Comparison of ENCODE assay signal across 14 cellular contexts in genomic region chr3:179100652-179101051, GRCh38. TPM values are rescaled to one million over a fixed set of nuclear protein-coding genes. Genes with fewer than 3 reads are reported as not detected.
DNase-seq lines count a peak whose midpoint lies in the region; ATAC-seq and TF ChIP-seq lines count a peak whose summit lies in the region.
"Had no signal": no experiment of that assay in that cellular context is flagged by ENCODE, and none has a peak within 500 bp of the region (broad histone marks: within the 10 kb centered on the region; RNA-seq: fewer than 3 reads in every experiment).

No MANE protein-coding gene starts in this region.

- H2AFZ ChIP-seq in GM23248: peak overlapping the region; percentile 55

- H3F3A ChIP-seq in GM23248 (ENCODE audit: insufficient read depth): no peaks in the 10 kb centered on the region; the same call in 1 of the 2 replicates

- TF ChIP-seq CTCF in lower lobe of right lung (IDR thresholded peaks at IDR 0.05): no peak

- H3K36me3 ChIP-seq in GM23248 (ENCODE audit: low read depth) (no peaks in the 10 kb centered on the region), lower lobe of right lung (no peaks in the 10 kb centered on the region)
- H3K36me3 ChIP-seq: colonic mucosa, neutrophil, stomach had no signal

- H3K79me2 ChIP-seq in GM23248 (ENCODE audit: insufficient read depth): no peaks in the 10 kb centered on the region

- peak; percentile 65 for DNase-seq in GM23248
- DNase-seq in NCI-H69 (lab: John Stamatoyannopoulos, UW): peak; percentile 63
- DNase-seq in erythroblast (lab: John Stamatoyannopoulos, UW): peak; percentile 43 to 51
- DNase-seq in renal cortical epithelial cell (ENCODE audit: low read depth): peak; percentile 30
- DNase-seq in lower lobe of right lung: no peak
- DNase-seq: activated T-cell treated with anti-CD3 and anti-CD28 coated beads for 4 hours, colonic mucosa, COR-L47, NCI-H1048, stomach, T-helper 1 cell had no signal

- in situ Hi-C loops in GM23248 (cut with MboI): loop anchor here (10.0 kb wide), 1 partner anchor 214 kb away; no protein-coding TSS in a partner anchor

- no peaks in the 10 kb centered on the region for H3K27me3 ChIP-seq in GM23248 (replicated peaks; ENCODE audit: insufficient read depth)
- no peaks in the 10 kb centered on the region for H3K27me3 ChIP-seq in lower lobe of right lung (ENCODE audit: low read depth)
- H3K27me3 ChIP-seq: colonic mucosa, neutrophil, stomach had no signal

- H3K4me3 ChIP-seq in GM23248: no peak overlapping the region
- no peak overlapping the region for H3K4me3 ChIP-seq in lower lobe of right lung
- H3K4me3 ChIP-seq: colonic mucosa, stomach had no signal

- no peak for ATAC-seq in GM18867 (IDR thresholded peaks at IDR 0.05; ENCODE audit: unreplicated experiment)
- ATAC-seq in lower lobe of right lung: no peak
- ATAC-seq in HG03159 (IDR thresholded peaks at IDR 0.05; ENCODE audit: unreplicated experiment): no peak

- no peak overlapping the region for H3K4me2 ChIP-seq in GM23248 (ENCODE audit: unreplicated experiment)

- H3K4me1 ChIP-seq in GM23248 (ENCODE audit: insufficient read depth): peaks cover 20% of the 10 kb centered on the region
- no peaks in the 10 kb centered on the region for H3K4me1 ChIP-seq in lower lobe of right lung
- H3K4me1 ChIP-seq: colonic mucosa had no signal

- no peak overlapping the region for H3K27ac ChIP-seq in GM23248
- no peak overlapping the region for H3K27ac ChIP-seq in lower lobe of right lung
- H3K27ac ChIP-seq: colonic mucosa, neutrophil, stomach had no signal

- H3K9me3 ChIP-seq in GM23248 (ENCODE audit: low read depth) (no peaks in the 10 kb centered on the region), lower lobe of right lung (no peaks in the 10 kb centered on the region)
- H3K9me3 ChIP-seq: colonic mucosa, neutrophil, stomach had no signal

- no peak for TF ChIP-seq POLR2A in erythroblast (IDR thresholded peaks at IDR 0.05; ENCODE audit: low read length)

- no peaks in the 10 kb centered on the region for H4K20me1 ChIP-seq in GM23248 (ENCODE audit: insufficient read depth)

- no peaks in the 10 kb centered on the region for H3K9me2 ChIP-seq in GM23248 (ENCODE audit: insufficient read depth)

- intact Hi-C loops in lower lobe of right lung (cut with DNase I): no loop called here

- no peak overlapping the region for H3K9ac ChIP-seq in GM23248

RNA-seq across cellular contexts. Expression of gene ZMAT3, which starts 29.0 kb away (rescaled TPM):
- total RNA-seq in GM23248 (2014; rRNA removed; shearing (Covaris generic)): 23.6 and 24.8 TPM in 2 replicates
- polyA plus RNA-seq in GM23248 (2016; fragmentation: Nextera tagmentation; extraction: Ambion mirVana): 37.8 and 40.1 TPM in 2 replicates
- total RNA-seq in renal cortical epithelial cell: 30.9 and 96.9 TPM in 2 replicates
- total RNA-seq in lower lobe of right lung: 20.6 TPM

RNA-seq across cellular contexts. Expression of gene PIK3CA, which starts 47.5 kb away (rescaled TPM):
- total RNA-seq in GM23248 (2014; rRNA removed; shearing (Covaris generic)): 22.5 and 23.8 TPM in 2 replicates
- polyA plus RNA-seq in GM23248 (2016; fragmentation: Nextera tagmentation; extraction: Ambion mirVana): 8.3 and 8.5 TPM in 2 replicates
- total RNA-seq in renal cortical epithelial cell (31.3 and 40.1 TPM in 2 replicates), lower lobe of right lung (33.5 TPM)
